ENCODE assay signal across 6 cellular contexts in genomic region chr7:86222806-86223205, GRCh38.
"Had no signal": no experiment of that assay in that cellular context is flagged by ENCODE, and none has a peak within 500 bp of the region (broad histone marks: within the 10 kb centered on the region; RNA-seq: fewer than 3 reads in every experiment).

No MANE protein-coding gene starts in this region.

- H3K27ac ChIP-seq: HL-60 had no signal

- FAIRE-seq: HepG2, HTR-8/SVneo, K562 had no signal

- ATAC-seq: HepG2, K562 had no signal

- DNase-seq: IMR-90, KBM-7 had no signal

- H3K4me3 ChIP-seq: K562 had no signal
